In genomic region chr20:47968541-47969310, GRCh38 we compare ENCODE assay signal across 26 cellular contexts.
"Had no signal": no experiment of that assay in that cellular context is flagged by ENCODE, and none has a peak within 500 bp of the region (broad histone marks: within the 10 kb centered on the region; RNA-seq: fewer than 3 reads in every experiment).

No MANE protein-coding gene starts in this region.

- H3K27ac ChIP-seq: ovary, parathyroid adenoma, psoas muscle, skin epidermis, stomach, thoracic aorta, thyroid gland, tibial nerve, upper lobe of left lung, vagina had no signal

- ATAC-seq: naive thymus-derived CD8-positive, alpha-beta T cell; psoas muscle; right cardiac atrium; sciatic nerve; stimulated activated effector memory CD8-positive, alpha-beta T cell treated with anti-CD3 and anti-CD28 coated beads, Interleukin-12 subunit alpha, Interleukin-12 subunit beta, amount 100 ng/mL, for 72 hours; stimulated activated naive B cell treated with anti-CD40 and anti-IgM and Interleukin-4, amounts not matched to agents 10 μg/mL and 1 μg/mL and 100 μg/mL, for 72 hours had no signal

- H3K9me3 ChIP-seq: ovary, psoas muscle, stomach, thoracic aorta, thyroid gland, tibial nerve, upper lobe of left lung, vagina had no signal

- H2AFZ ChIP-seq: parathyroid adenoma had no signal

- H3K4me2 ChIP-seq: smooth muscle cell had no signal

- DNase-seq: naive B cell; nephron progenitor cell; occipital lobe; ovary; posterior cingulate gyrus; psoas muscle; right cardiac atrium; stimulated activated CD4-positive, alpha-beta T cell treated with anti-CD3 and anti-CD28 coated beads, Interleukin-15, amount 100 ng/mL, for 24 hours; stimulated activated CD4-positive, alpha-beta T cell treated with anti-CD3 and anti-CD28 coated beads, Interleukin-2, amount 100 ng/mL, for 24 hours; stimulated activated CD4-positive, alpha-beta T cell treated with anti-CD3 and anti-CD28 coated beads, Interleukin-2, amount 100 ng/mL, for 48 hours; stimulated activated CD4-positive, alpha-beta T cell treated with anti-CD3 and anti-CD28 coated beads, Interleukin-4, amount 100 ng/mL, for 24 hours; stimulated activated naive B cell treated with anti-CD40 and anti-IgM and Interleukin-4, amounts not matched to agents 10 μg/mL and 1 μg/mL and 100 μg/mL, for 72 hours; stimulated activated naive CD4-positive, alpha-beta T cell treated with Interleukin-2 at 50 U/mL for 16 hours; stomach; thyroid gland; trophoblast cell; upper lobe of left lung had no signal

- H3K9ac ChIP-seq: parathyroid adenoma had no signal

- H3K4me1 ChIP-seq: parathyroid adenoma, psoas muscle, thyroid gland had no signal

- H3K36me3 ChIP-seq: ovary, stomach, thoracic aorta, thyroid gland, tibial nerve, upper lobe of left lung, vagina had no signal

- H3K79me2 ChIP-seq: parathyroid adenoma had no signal

- H3K4me3 ChIP-seq: ovary, psoas muscle, skin epidermis, smooth muscle cell, stomach, thoracic aorta, thyroid gland, tibial nerve, upper lobe of left lung, vagina had no signal

- H3K27me3 ChIP-seq: ovary, thyroid gland, tibial nerve, upper lobe of left lung, vagina had no signal
